Comparison of ENCODE assay signal across 11 cellular contexts in genomic region chr12:68904351-68904982, GRCh38. TPM values are rescaled to one million over a fixed set of nuclear protein-coding genes. Genes with fewer than 3 reads are reported as not detected.
DNase-seq lines count a peak whose midpoint lies in the region; ATAC-seq lines count a peak whose summit lies in the region.
"Had no signal": no experiment of that assay in that cellular context is flagged by ENCODE, and none has a peak within 500 bp of the region (broad histone marks: within the 10 kb centered on the region; RNA-seq: fewer than 3 reads in every experiment).

No MANE protein-coding gene starts in this region.

- H3K36me3 Mint-ChIP-seq in activated naive CD4-positive, alpha-beta T cell treated with anti-CD3 and anti-CD28 coated beads, Interleukin-2, amount 50 U/mL, for 72 hours = peaks cover 0 to 10% of the 10 kb centered on the region in 2 donors
- no peaks in the 10 kb centered on the region for H3K36me3 Mint-ChIP-seq in stimulated activated memory B cell treated with anti-CD40 and anti-IgM and Interleukin-4, amounts not matched to agents 10 μg/mL and 1 μg/mL and 100 μg/mL, for 72 hours

- H3K4me1 Mint-ChIP-seq in stimulated activated memory B cell treated with anti-CD40 and anti-IgM and Interleukin-4, amounts not matched to agents 10 μg/mL and 1 μg/mL and 100 μg/mL, for 72 hours = peaks cover 37% of the 10 kb centered on the region

- H3K27ac Mint-ChIP-seq in activated naive CD4-positive, alpha-beta T cell treated with anti-CD3 and anti-CD28 coated beads, Interleukin-2, amount 50 U/mL, for 72 hours = no peak overlapping the region
- peak overlapping the region; percentile 9 for H3K27ac Mint-ChIP-seq in stimulated activated memory B cell treated with anti-CD40 and anti-IgM and Interleukin-4, amounts not matched to agents 10 μg/mL and 1 μg/mL and 100 μg/mL, for 72 hours
- H3K27ac Mint-ChIP-seq: activated T-helper 1 cell treated with anti-CD3 and anti-CD28 coated beads, Interleukin-12 subunit alpha, Interleukin-12 subunit beta, Interleukin-2, Interleukin-4 antibody, amounts not matched to agents 30 ng/mL and 10 ng/mL and 1 ng/mL, durations not matched to agents 14 hours and 24 hours and 36 hours had no signal

- DNase-seq in activated naive CD4-positive, alpha-beta T cell treated with anti-CD3 and anti-CD28 coated beads, Interleukin-2, amount 50 U/mL, for 72 hours (ENCODE audit: low spot score in 2 of 2) = no peak
- DNase-seq in activated naive CD4-positive, alpha-beta T cell treated with Interleukin-2 at 50 U/mL for 16 hours = no peak
- DNase-seq in amniotic epithelial cell (ENCODE audit: low read depth) (peak; percentile 46), DMS114 treated with DMSO at 0.1 percent for 48 hours (lab: John Stamatoyannopoulos, UW; ENCODE audit: unreplicated experiment) (no peak)
- DNase-seq: NCI-H187, ovary had no signal

- no peaks in the 10 kb centered on the region for H3K27me3 Mint-ChIP-seq in stimulated activated memory B cell treated with anti-CD40 and anti-IgM and Interleukin-4, amounts not matched to agents 10 μg/mL and 1 μg/mL and 100 μg/mL, for 72 hours

- peak overlapping the region; percentile 15 for H3K4me3 Mint-ChIP-seq in stimulated activated memory B cell treated with anti-CD40 and anti-IgM and Interleukin-4, amounts not matched to agents 10 μg/mL and 1 μg/mL and 100 μg/mL, for 72 hours
- H3K4me3 Mint-ChIP-seq: activated T-helper 1 cell treated with anti-CD3 and anti-CD28 coated beads, Interleukin-12 subunit alpha, Interleukin-12 subunit beta, Interleukin-2, Interleukin-4 antibody, amounts not matched to agents 30 ng/mL and 10 ng/mL and 1 ng/mL, durations not matched to agents 14 hours and 24 hours and 36 hours had no signal

- H3K9me3 Mint-ChIP-seq in activated naive CD4-positive, alpha-beta T cell treated with anti-CD3 and anti-CD28 coated beads, Interleukin-2, amount 50 U/mL, for 72 hours = no peaks in the 10 kb centered on the region
- peaks cover 2% of the 10 kb centered on the region for H3K9me3 Mint-ChIP-seq in stimulated activated memory B cell treated with anti-CD40 and anti-IgM and Interleukin-4, amounts not matched to agents 10 μg/mL and 1 μg/mL and 100 μg/mL, for 72 hours
- H3K9me3 Mint-ChIP-seq: activated T-helper 1 cell treated with anti-CD3 and anti-CD28 coated beads, Interleukin-12 subunit alpha, Interleukin-12 subunit beta, Interleukin-2, Interleukin-4 antibody, amounts not matched to agents 30 ng/mL and 10 ng/mL and 1 ng/mL, durations not matched to agents 14 hours and 24 hours and 36 hours had no signal

- ATAC-seq in activated naive CD4-positive, alpha-beta T cell treated with anti-CD3 and anti-CD28 coated beads, Interleukin-2, amount 50 U/mL, for 72 hours = peak; percentile 56 to 86
- ATAC-seq in HG03066 (IDR thresholded peaks at IDR 0.05; ENCODE audit: low read depth, unreplicated experiment) (peak; percentile 58), GM19467 (IDR thresholded peaks at IDR 0.05; ENCODE audit: unreplicated experiment) (no peak), HG03520 (IDR thresholded peaks at IDR 0.05; ENCODE audit: unreplicated experiment) (no peak)
- ATAC-seq in stimulated activated memory B cell treated with anti-CD40 and anti-IgM and Interleukin-4, amounts not matched to agents 10 μg/mL and 1 μg/mL and 100 μg/mL, for 72 hours = peak; percentile 93

RNA-seq across cellular contexts. Expression of gene CPM, which starts 28.5 kb away (rescaled TPM):
- total RNA-seq in activated naive CD4-positive, alpha-beta T cell treated with anti-CD3 and anti-CD28 coated beads, Interleukin-2, amount 50 U/mL, for 72 hours = 10 to 100 TPM; 10.4 to 55.9 TPM

Comparison
In these comparisons a context has a peak if more than half of its experiments do, and no peak if none do; other contexts are left out.
1. ATAC-seq: peak in activated naive CD4-positive, alpha-beta T cell treated with anti-CD3 and anti-CD28 coated beads, Interleukin-2, amount 50 U/mL, for 72 hours (2 of 2), HG03066 (single experiment) and stimulated activated memory B cell treated with anti-CD40 and anti-IgM and Interleukin-4, amounts not matched to agents 10 μg/mL and 1 μg/mL and 100 μg/mL, for 72 hours (single experiment); none in GM19467 (single experiment) and HG03520 (single experiment).